In genomic region chr1:240611619-240612490, GRCh38 we compare ENCODE assay signal across 7 cellular contexts. TPM values are rescaled to one million over a fixed set of nuclear protein-coding genes. Genes with fewer than 3 reads are reported as not detected.
DNase-seq lines count a peak whose midpoint lies in the region; ATAC-seq and TF ChIP-seq lines count a peak whose summit lies in the region.

TSS of gene GREM2 (minus strand) at chr1:240612155. CDS start at chr1:240493475, 118,680 bp downstream.

- no peak for TF ChIP-seq POLR2A in GM18505 (IDR thresholded peaks at IDR 0.05; ENCODE audit: borderline replicate concordance, extremely low read depth, insufficient read depth, insufficient read length)

- H3K4me3 ChIP-seq in esophagus (ENCODE audit: low read depth in 1 of 2, low read length in 2 of 2) (peak within 1 kb of the TSS; percentile 40 to 67), subcutaneous abdominal adipose tissue (ENCODE audit: low read depth in 1 of 5, low read length in 5 of 5) (peak within 1 kb of the TSS; percentile 36 to 87 (median 68))

- no peaks in the 10 kb centered on the region for H3K27me3 ChIP-seq in esophagus (ENCODE audit: control insufficient read depth in 1 of 2, insufficient read depth in 2 of 2, low read length in 2 of 2)
- H3K27me3 ChIP-seq in subcutaneous abdominal adipose tissue (ENCODE audit: control insufficient read depth in 5 of 5, insufficient read depth in 4 of 5, low read length in 5 of 5): peaks cover 4 to 24% (median 17%) of the 10 kb centered on the region in 5 donors

- peak; percentile 87 for ATAC-seq in GM18505 (IDR thresholded peaks at IDR 0.05; ENCODE audit: unreplicated experiment)
- peak; percentile 85 for ATAC-seq in HG02642 (IDR thresholded peaks at IDR 0.05; ENCODE audit: poor library complexity, unreplicated experiment)

- no peaks in the 10 kb centered on the region for H3K4me1 ChIP-seq in esophagus (ENCODE audit: control insufficient read depth in 2 of 2, insufficient read depth in 2 of 2, low read length in 1 of 2)
- H3K4me1 ChIP-seq in subcutaneous abdominal adipose tissue (ENCODE audit: control insufficient read depth in 5 of 5, insufficient read depth in 5 of 5, low read length in 5 of 5): peaks cover 0 to 11% (median 9%) of the 10 kb centered on the region in 5 donors

- H3K27ac ChIP-seq in esophagus (ENCODE audit: low read depth in 2 of 2, low read length in 1 of 2) (peak within 1 kb of the TSS in 1 of 2 donors; percentile 31), subcutaneous abdominal adipose tissue (ENCODE audit: low read depth, low read length) (no peak within 1 kb of the TSS)

- H3K9me3 ChIP-seq in esophagus (ENCODE audit: control insufficient read depth in 2 of 2, insufficient read depth in 1 of 2, low read depth in 1 of 2, low read length in 1 of 2): no peaks in the 10 kb centered on the region
- H3K9me3 ChIP-seq in subcutaneous abdominal adipose tissue (ENCODE audit: control insufficient read depth in 5 of 5, low read length in 5 of 5): no peaks in the 10 kb centered on the region

- H3K36me3 ChIP-seq in esophagus (ENCODE audit: control insufficient read depth in 2 of 2, insufficient read depth in 2 of 2, low read length in 1 of 2) (no peaks in the 10 kb centered on the region), subcutaneous abdominal adipose tissue (ENCODE audit: control insufficient read depth in 5 of 5, insufficient read depth in 5 of 5, low read length in 5 of 5) (no peaks in the 10 kb centered on the region)

- peak; percentile 48 for DNase-seq in NCI-H128 (lab: John Stamatoyannopoulos, UW; ENCODE audit: unreplicated experiment)
- peak; percentile 62 for DNase-seq in activated CD8-positive, alpha-beta memory T cell treated with anti-CD3 and anti-CD28 coated beads, Interleukin-2, amount 50 U/mL, for 48 hours
- DNase-seq in myocyte (ENCODE audit: low read depth): peak; percentile 82

- WGBS in esophagus, 2 donors: 1 to 2% methylated on average over 40 of the region's 40 CpGs

- H3K9ac ChIP-seq in subcutaneous abdominal adipose tissue (ENCODE audit: low read length in 5 of 5): peak within 1 kb of the TSS in 3 of 5 donors; percentile 15 to 53 (median 51)

RNA-seq across cellular contexts. Expression of gene GREM2, which starts in this region (rescaled TPM):
- polyA plus RNA-seq in esophagus: 1 to 10 TPM; 1.0 to 3.5 TPM
- total RNA-seq in myocyte: 0.08 TPM in 1 of 2 replicates, not detected in the other
- 0.19 TPM for polyA plus RNA-seq in myocyte (2012)

Comparison
In these comparisons a context has a peak if more than half of its experiments do, and no peak if none do; other contexts are left out.
1. Peak in DNase-seq in myocyte; RNA of the gene not detected or under 1 TPM.